8 cellular contexts compared by ENCODE assay signal in the genomic region with DNA sequence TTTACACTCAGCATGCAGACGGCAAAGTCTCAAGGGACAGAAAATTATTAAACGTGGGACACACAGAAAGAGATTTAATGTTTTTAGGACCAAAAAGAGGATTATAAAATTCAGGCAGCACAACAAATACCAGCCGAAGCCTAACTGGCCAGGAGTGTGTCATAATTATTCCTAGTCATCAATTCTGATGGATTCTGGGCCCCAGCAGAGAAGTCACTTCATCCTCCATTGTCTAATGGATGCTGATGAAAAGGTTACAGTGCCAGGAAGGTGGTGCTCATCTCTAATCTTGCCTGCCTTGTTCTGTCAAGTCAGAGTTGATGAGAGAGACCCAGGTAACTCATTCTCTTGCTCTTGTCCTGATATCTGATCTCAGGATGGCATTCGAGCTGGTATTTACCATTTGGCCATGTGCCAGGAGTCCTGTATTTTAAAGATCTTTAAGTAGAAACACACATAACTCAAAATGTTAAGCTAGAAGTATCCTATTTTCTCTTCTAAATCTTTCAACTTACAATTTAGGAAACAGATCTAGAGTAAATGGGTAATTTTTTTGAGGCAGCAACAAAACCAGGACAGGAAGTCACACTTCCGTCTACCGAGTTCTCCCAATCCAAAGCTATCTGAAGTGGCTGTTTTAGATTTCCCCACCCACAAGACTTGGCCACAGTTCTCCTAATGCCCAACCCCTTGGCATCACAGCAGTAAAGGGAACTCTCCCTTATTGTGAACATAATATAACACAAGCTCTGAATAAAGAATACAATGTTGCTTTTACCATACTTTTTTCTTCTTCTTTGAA. TPM values are rescaled to one million over a fixed set of nuclear protein-coding genes. Genes with fewer than 3 reads are reported as not detected.
A peak's percentile ranks its signal among the peaks of the same experiment; 100 is the strongest.
DNase-seq lines count a peak whose midpoint lies in the region; ATAC-seq and TF ChIP-seq lines count a peak whose summit lies in the region.

No MANE protein-coding gene starts in this region.

- no peaks in the 10 kb centered on the region for H3K9me3 ChIP-seq in CD4-positive, CD25-positive, alpha-beta regulatory T cell (ENCODE audit: control insufficient read depth in 2 of 2, low read length in 2 of 2)
- H3K9me3 ChIP-seq in HEK293 (ENCODE audit: control insufficient read depth, insufficient read depth, low read depth, low read length), result no peaks in the 10 kb centered on the region
- H3K9me3 ChIP-seq in SK-N-SH, result no peaks in the 10 kb centered on the region

- no peaks in the 10 kb centered on the region for H3K27me3 ChIP-seq in CD4-positive, CD25-positive, alpha-beta regulatory T cell (ENCODE audit: control insufficient read depth, insufficient read depth, low read length)
- no peaks in the 10 kb centered on the region for H3K27me3 ChIP-seq in SK-N-SH (ENCODE audit: insufficient read depth)

- WGBS in SK-N-SH (ENCODE audit: low lambda C conversion rate), result 76% methylated on average over 6 of the region's 6 CpGs

- no peaks in the 10 kb centered on the region for H3K79me2 ChIP-seq in SK-N-SH (ENCODE audit: insufficient read depth)

- H3K9ac ChIP-seq in SK-N-SH, result no peak overlapping the region

- H3K4me3 Mint-ChIP-seq in CD4-positive, CD25-positive, alpha-beta regulatory T cell, result no peak overlapping the region

- CTCF ChIA-PET in HEK293 (lab: Yijun Ruan, JAX) (interaction anchor here (0.6 to 1.8 kb wide), 3 partner anchors 26 to 168 kb away, joined by 3 to 4 read pairs (median 3); no protein-coding TSS in a partner anchor), SK-N-SH (lab: Yijun Ruan, JAX) (interaction anchor here (1.2 to 1.5 kb wide), 3 partner anchors 20 to 125 kb away, joined by 3 read pairs; no protein-coding TSS in a partner anchor)

- no peaks in the 10 kb centered on the region for H3K9me3 Mint-ChIP-seq in CD4-positive, CD25-positive, alpha-beta regulatory T cell

- H3K27ac ChIP-seq in CD4-positive, CD25-positive, alpha-beta regulatory T cell (ENCODE audit: insufficient read depth, low read length, poor library complexity, severe bottlenecking), result no peak overlapping the region
- H3K27ac ChIP-seq in HEK293 (ENCODE audit: extremely low read depth, low read depth, low read length) (no peak overlapping the region), SK-N-SH (ENCODE audit: low read depth in 2 of 2, low read length in 1 of 2) (no peak overlapping the region)

- no peak overlapping the region for H3K4me2 ChIP-seq in SK-N-SH

- POLR2A ChIA-PET in HEK293 (lab: Yijun Ruan, JAX), result interaction anchor here (1.3 kb wide), 1 partner anchor 28 kb away, joined by 3 read pairs; no protein-coding TSS in a partner anchor
- POLR2A ChIA-PET in SK-N-SH (lab: Yijun Ruan, JAX), result no interaction called here

- H3K27me3 Mint-ChIP-seq in CD4-positive, CD25-positive, alpha-beta regulatory T cell, result peaks cover 4% of the 10 kb centered on the region

- H3K4me3 ChIP-seq in CD4-positive, CD25-positive, alpha-beta regulatory T cell (ENCODE audit: low read depth, low read length), result no peak overlapping the region
- no peak overlapping the region for H3K4me3 ChIP-seq in HEK293 (ENCODE audit: low read depth, low read length)
- no peak overlapping the region for H3K4me3 ChIP-seq in SK-N-SH (ENCODE audit: low read depth in 2 of 2, low read length in 1 of 2)

- no peak for ATAC-seq in CD4-positive, CD25-positive, alpha-beta regulatory T cell (ENCODE audit: low read depth in 2 of 2)
- ATAC-seq in HG02588 (IDR thresholded peaks at IDR 0.05; ENCODE audit: unreplicated experiment), result no peak

- no peak for TF ChIP-seq RAD21 in SK-N-SH (IDR thresholded peaks at IDR 0.05; ENCODE audit: low read length)

- peak in 1 of 3 donors; percentile 23 for DNase-seq in CD4-positive, CD25-positive, alpha-beta regulatory T cell
- no peak for DNase-seq in SK-N-SH
- DNase-seq in kidney tubule cell (ENCODE audit: low spot score), result peak; percentile 7
- DNase-seq in kidney glomerular epithelial cell (lab: John Stamatoyannopoulos, UW), result no peak
- no peak for DNase-seq in NCI-H1048 (lab: John Stamatoyannopoulos, UW)
- no peak for DNase-seq in glomerular visceral epithelial cell (ENCODE audit: extremely low spot score)

- no peaks in the 10 kb centered on the region for H3K36me3 Mint-ChIP-seq in CD4-positive, CD25-positive, alpha-beta regulatory T cell

- no peaks in the 10 kb centered on the region for H3K9me2 ChIP-seq in SK-N-SH

- TF ChIP-seq CTCF in HEK293 (tag by site-specific recombination; IDR thresholded peaks at IDR 0.05), result no peak
- no peak for TF ChIP-seq CTCF in SK-N-SH (IDR thresholded peaks at IDR 0.05)

- H3K27ac Mint-ChIP-seq in CD4-positive, CD25-positive, alpha-beta regulatory T cell, result peak overlapping the region in 2 of 3 donors; percentile 55 to 77

- no peaks in the 10 kb centered on the region for H3K36me3 ChIP-seq in CD4-positive, CD25-positive, alpha-beta regulatory T cell (ENCODE audit: control insufficient read depth, insufficient read depth, low read length)
- H3K36me3 ChIP-seq in HEK293 (ENCODE audit: control insufficient read depth in 2 of 2, insufficient read depth in 1 of 2, low read length in 2 of 2), result no peaks in the 10 kb centered on the region
- H3K36me3 ChIP-seq in SK-N-SH (replicated peaks in 1 of 2; ENCODE audit: control insufficient read depth in 1 of 2, insufficient read depth in 2 of 2, low read length in 1 of 2), result no peaks in the 10 kb centered on the region

- peaks cover 0 to 27% (median 10%) of the 10 kb centered on the region in 4 donors for H3K4me1 Mint-ChIP-seq in CD4-positive, CD25-positive, alpha-beta regulatory T cell

- no peaks in the 10 kb centered on the region for H4K20me1 ChIP-seq in SK-N-SH (ENCODE audit: insufficient read depth)

- H3K4me1 ChIP-seq in CD4-positive, CD25-positive, alpha-beta regulatory T cell (ENCODE audit: control insufficient read depth, insufficient read depth, low read length, poor library complexity, severe bottlenecking), result peaks cover 9% of the 10 kb centered on the region
- peaks cover 11% of the 10 kb centered on the region for H3K4me1 ChIP-seq in HEK293 (ENCODE audit: control insufficient read depth, insufficient read depth, low read length)
- H3K4me1 ChIP-seq in SK-N-SH (ENCODE audit: control insufficient read depth in 1 of 2, insufficient read depth in 2 of 2, low read depth in 1 of 2, low read length in 1 of 2), result no peaks in the 10 kb centered on the region; a peak in 1 of 4 replicates

- H3F3A ChIP-seq in SK-N-SH (replicated peaks; ENCODE audit: insufficient read depth), result no peaks in the 10 kb centered on the region

- no peak overlapping the region for H2AFZ ChIP-seq in SK-N-SH (ENCODE audit: low read depth)

- TF ChIP-seq EP300 in SK-N-SH (IDR thresholded peaks at IDR 0.05; ENCODE audit: borderline replicate concordance in 1 of 2, low read depth in 1 of 2, low read length in 1 of 2), result no peak

TF ChIP-seq in HEK293, 187 proteins besides CTCF, POLR2A, EP300 and RAD21 (continues in another document):
- peak; percentile 62; the same call in 1 of the 2 replicates for TF ChIP-seq ZNF350 (tag by site-specific recombination; IDR thresholded peaks at IDR 0.05)
- TF ChIP-seq ZNF596 (tag by site-specific recombination; IDR thresholded peaks at IDR 0.05), result no peak
- TF ChIP-seq REPIN1 (tag by site-specific recombination; IDR thresholded peaks at IDR 0.05; ENCODE audit: low read depth), result no peak
- TF ChIP-seq ZNF830 (tag by site-specific recombination; IDR thresholded peaks at IDR 0.05; ENCODE audit: low read depth), result 0 out of 2 replicates have a peak, but pooled peaks have one; percentile 19
- TF ChIP-seq ZBTB7A (tag by site-specific recombination; IDR thresholded peaks at IDR 0.05; ENCODE audit: low read depth), result no peak
- TF ChIP-seq ZNF16 (tag by site-specific recombination; IDR thresholded peaks at IDR 0.05; ENCODE audit: low read depth), result no peak

TF ChIP-seq in SK-N-SH, 30 proteins besides CTCF, POLR2A, EP300 and RAD21 (continues in another document):
- TF ChIP-seq YY1 (IDR thresholded peaks at IDR 0.05; ENCODE audit: low read depth), result no peak
- no peak for TF ChIP-seq TCF12 (IDR thresholded peaks at IDR 0.05)
- TF ChIP-seq, protein P1, sequence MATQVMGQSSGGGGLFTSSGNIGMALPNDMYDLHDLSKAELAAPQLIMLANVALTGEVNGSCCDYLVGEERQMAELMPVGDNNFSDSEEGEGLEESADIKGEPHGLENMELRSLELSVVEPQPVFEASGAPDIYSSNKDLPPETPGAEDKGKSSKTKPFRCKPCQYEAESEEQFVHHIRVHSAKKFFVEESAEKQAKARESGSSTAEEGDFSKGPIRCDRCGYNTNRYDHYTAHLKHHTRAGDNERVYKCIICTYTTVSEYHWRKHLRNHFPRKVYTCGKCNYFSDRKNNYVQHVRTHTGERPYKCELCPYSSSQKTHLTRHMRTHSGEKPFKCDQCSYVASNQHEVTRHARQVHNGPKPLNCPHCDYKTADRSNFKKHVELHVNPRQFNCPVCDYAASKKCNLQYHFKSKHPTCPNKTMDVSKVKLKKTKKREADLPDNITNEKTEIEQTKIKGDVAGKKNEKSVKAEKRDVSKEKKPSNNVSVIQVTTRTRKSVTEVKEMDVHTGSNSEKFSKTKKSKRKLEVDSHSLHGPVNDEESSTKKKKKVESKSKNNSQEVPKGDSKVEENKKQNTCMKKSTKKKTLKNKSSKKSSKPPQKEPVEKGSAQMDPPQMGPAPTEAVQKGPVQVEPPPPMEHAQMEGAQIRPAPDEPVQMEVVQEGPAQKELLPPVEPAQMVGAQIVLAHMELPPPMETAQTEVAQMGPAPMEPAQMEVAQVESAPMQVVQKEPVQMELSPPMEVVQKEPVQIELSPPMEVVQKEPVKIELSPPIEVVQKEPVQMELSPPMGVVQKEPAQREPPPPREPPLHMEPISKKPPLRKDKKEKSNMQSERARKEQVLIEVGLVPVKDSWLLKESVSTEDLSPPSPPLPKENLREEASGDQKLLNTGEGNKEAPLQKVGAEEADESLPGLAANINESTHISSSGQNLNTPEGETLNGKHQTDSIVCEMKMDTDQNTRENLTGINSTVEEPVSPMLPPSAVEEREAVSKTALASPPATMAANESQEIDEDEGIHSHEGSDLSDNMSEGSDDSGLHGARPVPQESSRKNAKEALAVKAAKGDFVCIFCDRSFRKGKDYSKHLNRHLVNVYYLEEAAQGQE (IDR thresholded peaks at IDR 0.05; ENCODE audit: low read depth, low read length), result no peak
- peak; percentile 43; the same call in 1 of the 2 replicates for TF ChIP-seq NFIC (IDR thresholded peaks at IDR 0.05; ENCODE audit: borderline replicate concordance)

RNA-seq across cellular contexts. Expression of a gene that starts 50.0 kb away (rescaled TPM):
- total RNA-seq in CD4-positive, CD25-positive, alpha-beta regulatory T cell, result 31.1 TPM
- polyA plus RNA-seq in CD4-positive, CD25-positive, alpha-beta regulatory T cell, result 1 to 10 TPM; 1.1 to 1.7 (median 1.6) TPM
- 5.4 and 9.2 TPM in 2 replicates for polyA plus RNA-seq in SK-N-SH (2012; rRNA removed)
- 3.7 and 3.8 TPM in 2 replicates for polyA plus RNA-seq in SK-N-SH (2012; cell fraction: cytosol; rRNA removed)
- polyA plus RNA-seq in SK-N-SH (2012; cell fraction: nucleus; rRNA removed), result 24.9 and 33.5 TPM in 2 replicates

RNA-seq across cellular contexts. Expression of a gene that starts 50.1 kb away (rescaled TPM):
- 12.8 TPM for total RNA-seq in CD4-positive, CD25-positive, alpha-beta regulatory T cell
- polyA plus RNA-seq in CD4-positive, CD25-positive, alpha-beta regulatory T cell, result 10 to 100 TPM; 24.0 to 29.6 (median 26.3) TPM
- 14.1 and 14.5 TPM in 2 replicates for polyA plus RNA-seq in SK-N-SH (2012; rRNA removed)
- polyA plus RNA-seq in SK-N-SH (2012; cell fraction: cytosol; rRNA removed), result 16.3 and 17.8 TPM in 2 replicates
- 11.1 and 16.0 TPM in 2 replicates for polyA plus RNA-seq in SK-N-SH (2012; cell fraction: nucleus; rRNA removed)
